13 cellular contexts compared by ENCODE assay signal in genomic region chr11:69546735-69547370, GRCh38.
DNase-seq lines count a peak whose midpoint lies in the region; ATAC-seq and TF ChIP-seq lines count a peak whose summit lies in the region.
"Had no signal": no experiment of that assay in that cellular context is flagged by ENCODE, and none has a peak within 500 bp of the region (broad histone marks: within the 10 kb centered on the region; RNA-seq: fewer than 3 reads in every experiment).

No MANE protein-coding gene starts in this region.

- no peak overlapping the region for H3K4me3 ChIP-seq in GM06990 (replicated peaks; ENCODE audit: low read depth, low read length)
- H3K4me3 ChIP-seq: GM23338 had no signal

- peak; percentile 4 for TF ChIP-seq CTCF in GM06990 (IDR thresholded peaks at IDR 0.05; ENCODE audit: insufficient read depth, low read length, poor library complexity, severe bottlenecking)

- H3K9me3 Mint-ChIP-seq in activated T-helper 17 cell treated with anti-CD3 and anti-CD28 coated beads, Interleukin-2, amount 50 U/mL, for 72 hours = peaks cover 11% of the 10 kb centered on the region

- H3K27ac Mint-ChIP-seq in activated T-helper 17 cell treated with anti-CD3 and anti-CD28 coated beads, Interleukin-2, amount 50 U/mL, for 72 hours = peak overlapping the region; percentile 76
- H3K27ac Mint-ChIP-seq: GM23338 had no signal

- DNase-seq in GM06990 (ENCODE audit: extremely low read depth, insufficient read length) = no peak
- DNase-seq in stimulated activated CD4-positive, alpha-beta T cell treated with anti-CD3 and anti-CD28 coated beads, Interleukin-15, amount 100 ng/mL, for 24 hours = peak; percentile 81
- DNase-seq in SW480 (ENCODE audit: low spot score) = no peak
- DNase-seq in NCI-H1092 treated with DMSO at 0.1 percent for 48 hours (lab: John Stamatoyannopoulos, UW) = no peak
- DNase-seq in pons (ENCODE audit: low spot score) = no peak
- DNase-seq: BE2C, caudate nucleus, mammary epithelial cell, NCI-H1930 had no signal

- H3K4me1 Mint-ChIP-seq in activated T-helper 17 cell treated with anti-CD3 and anti-CD28 coated beads, Interleukin-2, amount 50 U/mL, for 72 hours = peaks cover 16% of the 10 kb centered on the region

- peak overlapping the region; percentile 46 for H3K4me3 Mint-ChIP-seq in activated T-helper 17 cell treated with anti-CD3 and anti-CD28 coated beads, Interleukin-2, amount 50 U/mL, for 72 hours
- H3K4me3 Mint-ChIP-seq: GM23338 had no signal

- H3K27me3 ChIP-seq in GM06990 (replicated peaks; ENCODE audit: control insufficient read depth, insufficient read depth, low read length) = 0 out of 2 replicates have a peak, but pooled peaks cover 1% of the 10 kb centered on the region
- H3K27me3 ChIP-seq: BE2C had no signal

- peaks cover 4% of the 10 kb centered on the region for H3K36me3 Mint-ChIP-seq in activated T-helper 17 cell treated with anti-CD3 and anti-CD28 coated beads, Interleukin-2, amount 50 U/mL, for 72 hours (ENCODE audit: low read depth)

- no peaks in the 10 kb centered on the region for H3K36me3 ChIP-seq in GM06990 (ENCODE audit: control insufficient read depth, insufficient read depth, low read length)
- H3K36me3 ChIP-seq: BE2C had no signal

- peaks cover 24% of the 10 kb centered on the region for H3K27me3 Mint-ChIP-seq in activated T-helper 17 cell treated with anti-CD3 and anti-CD28 coated beads, Interleukin-2, amount 50 U/mL, for 72 hours

- ATAC-seq in GM18870 (IDR thresholded peaks at IDR 0.05; ENCODE audit: unreplicated experiment) = peak; percentile 52
- ATAC-seq in activated T-helper 17 cell treated with anti-CD3 and anti-CD28 coated beads, Interleukin-2, amount 50 U/mL, for 72 hours (replicated peaks) = peak; percentile 95
- ATAC-seq in HG03280 (IDR thresholded peaks at IDR 0.05; ENCODE audit: unreplicated experiment) = no peak
- ATAC-seq: GM23338 had no signal
